ENCODE assay signal across 4 cellular contexts in the genomic region with DNA sequence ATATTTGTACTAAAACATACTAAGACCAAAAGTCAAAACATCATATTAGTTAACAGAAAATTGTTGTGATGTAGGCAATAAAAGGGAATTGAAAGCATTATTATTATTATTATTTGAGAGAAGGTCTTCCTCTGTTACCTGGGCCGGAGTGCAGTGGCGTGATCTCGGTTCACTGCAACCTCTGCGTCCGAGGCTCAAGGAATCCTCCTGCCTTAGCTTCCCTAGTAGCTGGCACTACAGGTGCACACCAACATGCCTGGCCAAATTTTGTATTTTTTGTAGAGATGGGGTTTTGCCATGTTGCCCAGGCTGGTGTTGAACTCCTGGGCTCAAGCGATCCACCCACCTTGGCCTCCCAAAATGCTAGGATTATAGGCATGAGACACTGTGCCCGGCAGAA. TPM values are rescaled to one million over a fixed set of nuclear protein-coding genes. Genes with fewer than 3 reads are reported as not detected.
"Had no signal": no experiment of that assay in that cellular context is flagged by ENCODE, and none has a peak within 500 bp of the region (broad histone marks: within the 10 kb centered on the region; RNA-seq: fewer than 3 reads in every experiment).

No MANE protein-coding gene starts in this region.

RNA-seq across cellular contexts. Expression of gene SMIM38, which starts 15.6 kb away (rescaled TPM):
- total RNA-seq: GM23248, H4, HFFc6 had no signal
- polyA plus RNA-seq: GM23248, GM23338 had no signal
